ENCODE assay signal across 1 cellular context in genomic region chr20:17771206-17772004, GRCh38.
TF ChIP-seq lines count a peak whose summit lies in the region.

No MANE protein-coding gene starts in this region.

TF ChIP-seq in HepG2, 621 proteins besides CTCF, POLR2A, EP300 and RAD21 (continued from another document and continues in another):
- TF ChIP-seq, protein P1, sequence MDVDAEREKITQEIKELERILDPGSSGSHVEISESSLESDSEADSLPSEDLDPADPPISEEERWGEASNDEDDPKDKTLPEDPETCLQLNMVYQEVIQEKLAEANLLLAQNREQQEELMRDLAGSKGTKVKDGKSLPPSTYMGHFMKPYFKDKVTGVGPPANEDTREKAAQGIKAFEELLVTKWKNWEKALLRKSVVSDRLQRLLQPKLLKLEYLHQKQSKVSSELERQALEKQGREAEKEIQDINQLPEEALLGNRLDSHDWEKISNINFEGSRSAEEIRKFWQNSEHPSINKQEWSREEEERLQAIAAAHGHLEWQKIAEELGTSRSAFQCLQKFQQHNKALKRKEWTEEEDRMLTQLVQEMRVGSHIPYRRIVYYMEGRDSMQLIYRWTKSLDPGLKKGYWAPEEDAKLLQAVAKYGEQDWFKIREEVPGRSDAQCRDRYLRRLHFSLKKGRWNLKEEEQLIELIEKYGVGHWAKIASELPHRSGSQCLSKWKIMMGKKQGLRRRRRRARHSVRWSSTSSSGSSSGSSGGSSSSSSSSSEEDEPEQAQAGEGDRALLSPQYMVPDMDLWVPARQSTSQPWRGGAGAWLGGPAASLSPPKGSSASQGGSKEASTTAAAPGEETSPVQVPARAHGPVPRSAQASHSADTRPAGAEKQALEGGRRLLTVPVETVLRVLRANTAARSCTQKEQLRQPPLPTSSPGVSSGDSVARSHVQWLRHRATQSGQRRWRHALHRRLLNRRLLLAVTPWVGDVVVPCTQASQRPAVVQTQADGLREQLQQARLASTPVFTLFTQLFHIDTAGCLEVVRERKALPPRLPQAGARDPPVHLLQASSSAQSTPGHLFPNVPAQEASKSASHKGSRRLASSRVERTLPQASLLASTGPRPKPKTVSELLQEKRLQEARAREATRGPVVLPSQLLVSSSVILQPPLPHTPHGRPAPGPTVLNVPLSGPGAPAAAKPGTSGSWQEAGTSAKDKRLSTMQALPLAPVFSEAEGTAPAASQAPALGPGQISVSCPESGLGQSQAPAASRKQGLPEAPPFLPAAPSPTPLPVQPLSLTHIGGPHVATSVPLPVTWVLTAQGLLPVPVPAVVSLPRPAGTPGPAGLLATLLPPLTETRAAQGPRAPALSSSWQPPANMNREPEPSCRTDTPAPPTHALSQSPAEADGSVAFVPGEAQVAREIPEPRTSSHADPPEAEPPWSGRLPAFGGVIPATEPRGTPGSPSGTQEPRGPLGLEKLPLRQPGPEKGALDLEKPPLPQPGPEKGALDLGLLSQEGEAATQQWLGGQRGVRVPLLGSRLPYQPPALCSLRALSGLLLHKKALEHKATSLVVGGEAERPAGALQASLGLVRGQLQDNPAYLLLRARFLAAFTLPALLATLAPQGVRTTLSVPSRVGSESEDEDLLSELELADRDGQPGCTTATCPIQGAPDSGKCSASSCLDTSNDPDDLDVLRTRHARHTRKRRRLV (CRISPR knock-in tag; IDR thresholded peaks at IDR 0.05), result peak; percentile 73; the same call in 1 of the 2 replicates
- TF ChIP-seq KIAA2018 (CRISPR knock-in tag; IDR thresholded peaks at IDR 0.05; ENCODE audit: borderline replicate concordance) (no peak), MNT (IDR thresholded peaks at IDR 0.05) (no peak), ZNF687 (CRISPR knock-in tag; IDR thresholded peaks at IDR 0.05) (peak; percentile 64), PREB (CRISPR knock-in tag; IDR thresholded peaks at IDR 0.05) (no peak), MAFF (IDR thresholded peaks at IDR 0.05; ENCODE audit: low read depth, low read length) (no peak), NFATC3 (CRISPR knock-in tag; IDR thresholded peaks at IDR 0.05) (no peak), KDM3A (CRISPR knock-in tag; IDR thresholded peaks at IDR 0.05; ENCODE audit: low read depth) (no peak; the same call in 1 of the 2 replicates), ZNF224 (CRISPR knock-in tag; IDR thresholded peaks at IDR 0.05) (no peak), DNMT3B (CRISPR knock-in tag; conservative IDR thresholded peaks at IDR 0.05) (0 out of 2 replicates have a peak, but pooled peaks have one; percentile 70), ATF7-NPFF (CRISPR knock-in tag; IDR thresholded peaks at IDR 0.05; ENCODE audit: low read depth) (no peak), ZNF710 (CRISPR knock-in tag; IDR thresholded peaks at IDR 0.05; ENCODE audit: borderline replicate concordance) (peak; percentile 57), GTF3A (CRISPR knock-in tag; conservative IDR thresholded peaks at IDR 0.05) (peak; percentile 84; the same call in 1 of the 2 replicates), NONO (IDR thresholded peaks at IDR 0.05) (no peak), NONO (CRISPR knock-in tag; conservative IDR thresholded peaks at IDR 0.05) (0 out of 2 replicates have a peak, but pooled peaks have one; percentile 46), KLF9 (CRISPR knock-in tag; IDR thresholded peaks at IDR 0.05; ENCODE audit: low read depth) (0 out of 2 replicates have a peak, but pooled peaks have one; percentile 65), ZNF124 (CRISPR knock-in tag; IDR thresholded peaks at IDR 0.05) (0 out of 2 replicates have a peak, but pooled peaks have one; percentile 23), ZNF138 (CRISPR knock-in tag; IDR thresholded peaks at IDR 0.05; ENCODE audit: low read depth) (no peak), CENPX (CRISPR knock-in tag; IDR thresholded peaks at IDR 0.05) (no peak), SP140L (CRISPR knock-in tag; IDR thresholded peaks at IDR 0.05; ENCODE audit: borderline replicate concordance) (no peak; the same call in none of the 2 replicates)
- TF ChIP-seq, protein P2, sequence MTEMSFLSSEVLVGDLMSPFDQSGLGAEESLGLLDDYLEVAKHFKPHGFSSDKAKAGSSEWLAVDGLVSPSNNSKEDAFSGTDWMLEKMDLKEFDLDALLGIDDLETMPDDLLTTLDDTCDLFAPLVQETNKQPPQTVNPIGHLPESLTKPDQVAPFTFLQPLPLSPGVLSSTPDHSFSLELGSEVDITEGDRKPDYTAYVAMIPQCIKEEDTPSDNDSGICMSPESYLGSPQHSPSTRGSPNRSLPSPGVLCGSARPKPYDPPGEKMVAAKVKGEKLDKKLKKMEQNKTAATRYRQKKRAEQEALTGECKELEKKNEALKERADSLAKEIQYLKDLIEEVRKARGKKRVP (CRISPR knock-in tag; IDR thresholded peaks at IDR 0.05), result peak in 1 of 2 experiments; percentile 77; a peak in 2 of 4 replicates
- TF ChIP-seq, protein P3, sequence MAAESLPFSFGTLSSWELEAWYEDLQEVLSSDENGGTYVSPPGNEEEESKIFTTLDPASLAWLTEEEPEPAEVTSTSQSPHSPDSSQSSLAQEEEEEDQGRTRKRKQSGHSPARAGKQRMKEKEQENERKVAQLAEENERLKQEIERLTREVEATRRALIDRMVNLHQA (CRISPR knock-in tag; IDR thresholded peaks at IDR 0.05), result no peak
- TF ChIP-seq, protein P4, sequence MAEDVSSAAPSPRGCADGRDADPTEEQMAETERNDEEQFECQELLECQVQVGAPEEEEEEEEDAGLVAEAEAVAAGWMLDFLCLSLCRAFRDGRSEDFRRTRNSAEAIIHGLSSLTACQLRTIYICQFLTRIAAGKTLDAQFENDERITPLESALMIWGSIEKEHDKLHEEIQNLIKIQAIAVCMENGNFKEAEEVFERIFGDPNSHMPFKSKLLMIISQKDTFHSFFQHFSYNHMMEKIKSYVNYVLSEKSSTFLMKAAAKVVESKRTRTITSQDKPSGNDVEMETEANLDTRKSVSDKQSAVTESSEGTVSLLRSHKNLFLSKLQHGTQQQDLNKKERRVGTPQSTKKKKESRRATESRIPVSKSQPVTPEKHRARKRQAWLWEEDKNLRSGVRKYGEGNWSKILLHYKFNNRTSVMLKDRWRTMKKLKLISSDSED (CRISPR knock-in tag; IDR thresholded peaks at IDR 0.05), result no peak
